In the genomic region with DNA sequence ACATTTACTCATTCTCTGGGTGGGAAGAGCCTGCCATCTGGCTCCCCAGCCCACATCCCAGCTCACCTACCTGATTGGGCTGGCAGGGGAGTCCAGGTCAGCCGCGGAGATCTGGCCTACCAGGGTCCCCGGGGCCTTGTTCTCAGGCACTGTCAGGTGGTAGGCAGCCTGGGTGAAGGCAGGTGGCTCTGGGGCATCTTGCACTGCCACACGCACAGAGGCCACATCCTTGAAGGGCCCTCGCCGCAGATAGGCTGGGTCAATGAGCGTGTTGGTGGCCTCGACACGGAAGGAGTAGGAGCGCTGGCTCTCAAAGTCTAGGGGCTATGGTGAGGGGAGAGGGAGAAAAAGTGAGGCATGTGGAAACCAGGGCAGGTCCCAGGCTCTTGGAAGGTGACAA, we compare ENCODE assay signal across 35 cellular contexts. TPM values are rescaled to one million over a fixed set of nuclear protein-coding genes. Genes with fewer than 3 reads are reported as not detected.
"Had no signal": no experiment of that assay in that cellular context is flagged by ENCODE, and none has a peak within 500 bp of the region (broad histone marks: within the 10 kb centered on the region; RNA-seq: fewer than 3 reads in every experiment).

No MANE protein-coding gene starts in this region.

- H3K79me2 ChIP-seq: parathyroid adenoma had no signal

- H3K36me3 ChIP-seq: gastroesophageal sphincter, neutrophil, prostate gland had no signal

- H3K4me1 ChIP-seq: foreskin keratinocyte, prostate gland had no signal

- H3K27ac Mint-ChIP-seq: stimulated activated effector memory CD8-positive, alpha-beta T cell treated with anti-CD3 and anti-CD28 coated beads, Interleukin-12 subunit alpha, Interleukin-12 subunit beta, amount 100 ng/mL, for 72 hours; type B pancreatic cell had no signal

- H3K9me3 ChIP-seq: esophagus muscularis mucosa, gastroesophageal sphincter, heart right ventricle, left lung, neutrophil, prostate gland, right atrium auricular region, sigmoid colon, testis, tibial artery had no signal

- H3K27me3 ChIP-seq: dorsolateral prefrontal cortex, esophagus muscularis mucosa, foreskin keratinocyte, gastroesophageal sphincter, heart right ventricle, right atrium auricular region, sigmoid colon, testis, tibial artery had no signal

- H3K9ac ChIP-seq: parathyroid adenoma had no signal

- DNase-seq: dorsolateral prefrontal cortex; effector CD8-positive, alpha-beta T cell; foreskin keratinocyte; heart right ventricle; hippocampal formation; left cardiac atrium; left lung; mammary epithelial cell; mesendoderm; sigmoid colon; stimulated activated CD4-positive, alpha-beta T cell treated with anti-CD3 and anti-CD28 coated beads, Interleukin-2, amount 100 ng/mL, for 24 hours; stimulated activated CD4-positive, alpha-beta T cell treated with anti-CD3 and anti-CD28 coated beads, Interleukin-4, amount 100 ng/mL, for 24 hours; stimulated activated naive CD8-positive, alpha-beta T cell treated with anti-CD3 and anti-CD28 coated beads, Interleukin-15, Interleukin-2, amounts not matched to agents 100 U/mL and 50 U/mL, for 24 hours; substantia nigra; testis had no signal

- H3K4me3 ChIP-seq: dorsolateral prefrontal cortex, esophagus muscularis mucosa, gastroesophageal sphincter, heart right ventricle, left lung, prostate gland, right atrium auricular region, sigmoid colon, testis, tibial artery had no signal

- H3K4me3 Mint-ChIP-seq: naive thymus-derived CD8-positive, alpha-beta T cell; stimulated activated effector memory CD8-positive, alpha-beta T cell treated with anti-CD3 and anti-CD28 coated beads, Interleukin-12 subunit alpha, Interleukin-12 subunit beta, amount 100 ng/mL, for 72 hours; type B pancreatic cell had no signal

- H2AFZ ChIP-seq: parathyroid adenoma had no signal

- ATAC-seq: foreskin keratinocyte; gastroesophageal sphincter; heart right ventricle; left cardiac atrium; left lung; naive thymus-derived CD8-positive, alpha-beta T cell; stimulated activated effector memory CD8-positive, alpha-beta T cell treated with anti-CD3 and anti-CD28 coated beads, Interleukin-12 subunit alpha, Interleukin-12 subunit beta, amount 100 ng/mL, for 72 hours; stimulated activated naive CD8-positive, alpha-beta T cell treated with anti-CD3 and anti-CD28 coated beads, Interleukin-15, Interleukin-2, amounts not matched to agents 100 U/mL and 50 U/mL, for 24 hours had no signal

- H3K27ac ChIP-seq: dorsolateral prefrontal cortex, esophagus muscularis mucosa, foreskin keratinocyte, gastroesophageal sphincter, heart right ventricle, left lung, neutrophil, parathyroid adenoma, prostate gland, right atrium auricular region, sigmoid colon, testis, tibial artery had no signal

- H3K9me3 Mint-ChIP-seq: naive thymus-derived CD8-positive, alpha-beta T cell; stimulated activated effector memory CD8-positive, alpha-beta T cell treated with anti-CD3 and anti-CD28 coated beads, Interleukin-12 subunit alpha, Interleukin-12 subunit beta, amount 100 ng/mL, for 72 hours; type B pancreatic cell had no signal

- H3K27me3 Mint-ChIP-seq: naive thymus-derived CD8-positive, alpha-beta T cell; type B pancreatic cell had no signal

- H3K36me3 Mint-ChIP-seq: type B pancreatic cell had no signal

RNA-seq across cellular contexts. Expression of gene PSMB11, which starts 11.4 kb away (rescaled TPM):
- total RNA-seq: cerebellum, endothelial cell of umbilical vein, epithelial cell of proximal tubule, esophagus muscularis mucosa, foreskin keratinocyte, heart right ventricle, kidney epithelial cell, left cardiac atrium, left lung, lower leg skin, mammary epithelial cell, myocyte, omental fat pad, prostate gland, right atrium auricular region, skeletal muscle tissue had no signal
- polyA plus RNA-seq: endothelial cell of umbilical vein, fibroblast of lung, foreskin keratinocyte, heart right ventricle, mammary epithelial cell, neural cell had no signal
